ENCODE assay signal across 8 cellular contexts in the genomic region with DNA sequence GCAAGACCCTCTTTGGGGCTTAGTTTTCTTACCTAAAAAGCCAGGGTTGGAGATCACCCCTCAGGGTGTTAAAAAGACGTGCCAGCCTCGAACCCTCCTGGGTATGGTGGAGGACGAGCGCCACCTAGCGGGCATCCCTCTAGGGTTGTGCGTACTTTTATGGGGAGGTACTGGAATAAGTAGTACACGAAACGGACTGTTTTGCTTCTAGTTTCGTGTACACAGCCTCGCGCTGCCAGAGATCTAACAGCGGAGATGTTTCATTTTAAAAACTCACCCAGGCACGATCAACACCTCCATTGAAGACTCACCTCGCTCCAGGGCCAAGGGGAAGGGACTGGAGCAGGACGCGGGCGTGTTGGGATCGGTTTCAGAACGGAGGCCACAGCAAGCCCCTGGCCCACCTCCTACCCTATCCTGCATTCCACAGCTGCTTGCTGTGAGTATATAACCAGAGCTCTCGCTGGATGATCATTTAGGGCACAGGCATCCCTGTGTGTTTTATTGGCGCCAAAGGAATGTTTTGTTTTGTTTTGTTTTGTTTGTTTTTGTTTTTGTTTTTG. TPM values are rescaled to one million over a fixed set of nuclear protein-coding genes. Genes with fewer than 3 reads are reported as not detected.
DNase-seq lines count a peak whose midpoint lies in the region; ATAC-seq lines count a peak whose summit lies in the region.

No MANE protein-coding gene starts in this region.

- peaks cover 40% of the 10 kb centered on the region for H3K27me3 ChIP-seq in CD8-positive, alpha-beta memory T cell (ENCODE audit: insufficient read depth, low read length, poor library complexity, severe bottlenecking)
- peaks cover 58% of the 10 kb centered on the region for H3K27me3 ChIP-seq in effector memory CD4-positive, alpha-beta T cell (replicated peaks; ENCODE audit: control insufficient read depth, insufficient read depth, low read length, poor library complexity, severe bottlenecking)

- H3K9me3 Mint-ChIP-seq in CD8-positive, alpha-beta memory T cell = peaks cover 5 to 17% (median 12%) of the 10 kb centered on the region in 5 donors
- no peaks in the 10 kb centered on the region for H3K9me3 Mint-ChIP-seq in activated CD8-positive, alpha-beta T cell treated with anti-CD3 and anti-CD28 coated beads, Interleukin-2, amount 10 ng/mL, durations not matched to agents 7 days and 5 days (ENCODE audit: insufficient read depth)

- CTCF ChIA-PET in CD8-positive, alpha-beta memory T cell (lab: Charles Lee) = no interaction called here
- CTCF ChIA-PET in activated CD8-positive, alpha-beta T cell treated with anti-CD3 and anti-CD28 coated beads, Interleukin-2, amount 10 ng/mL, durations not matched to agents 7 days and 5 days (lab: Charles Lee) = interaction anchor here (0.6 to 1.3 kb wide), 7 partner anchors 18 to 838 kb away, joined by 3 to 5 read pairs (median 3); no protein-coding TSS in a partner anchor

- H3K4me1 Mint-ChIP-seq in CD8-positive, alpha-beta memory T cell = peaks cover 27 to 34% (median 29%) of the 10 kb centered on the region in 3 donors
- H3K4me1 Mint-ChIP-seq in activated CD8-positive, alpha-beta T cell treated with anti-CD3 and anti-CD28 coated beads, Interleukin-2, amount 10 ng/mL, durations not matched to agents 7 days and 5 days (ENCODE audit: low read depth) = peaks cover 28% of the 10 kb centered on the region

- no peaks in the 10 kb centered on the region for H3K36me3 ChIP-seq in CD8-positive, alpha-beta memory T cell (ENCODE audit: insufficient read depth, low read length)
- no peaks in the 10 kb centered on the region for H3K36me3 ChIP-seq in effector memory CD4-positive, alpha-beta T cell (ENCODE audit: control insufficient read depth, insufficient read depth, low read length)

- H3K4me1 ChIP-seq in CD8-positive, alpha-beta memory T cell (ENCODE audit: insufficient read depth, low read length) = peaks cover 23% of the 10 kb centered on the region
- peaks cover 30% of the 10 kb centered on the region for H3K4me1 ChIP-seq in effector memory CD4-positive, alpha-beta T cell (ENCODE audit: control insufficient read depth, insufficient read depth, low read length, poor library complexity, severe bottlenecking)

- ATAC-seq in GM19467 (IDR thresholded peaks at IDR 0.05; ENCODE audit: unreplicated experiment) = peak; percentile 81
- ATAC-seq in activated CD8-positive, alpha-beta T cell treated with anti-CD3 and anti-CD28 coated beads, Interleukin-2, amount 10 ng/mL, durations not matched to agents 7 days and 5 days = peak; percentile 73

- no peaks in the 10 kb centered on the region for H3K9me3 ChIP-seq in CD8-positive, alpha-beta memory T cell (ENCODE audit: low read length)
- H3K9me3 ChIP-seq in effector memory CD4-positive, alpha-beta T cell (ENCODE audit: control insufficient read depth, low read length) = peaks cover 4% of the 10 kb centered on the region

- POLR2A ChIA-PET in CD8-positive, alpha-beta memory T cell (lab: Charles Lee) = no interaction called here
- POLR2A ChIA-PET in activated CD8-positive, alpha-beta T cell treated with anti-CD3 and anti-CD28 coated beads, Interleukin-2, amount 10 ng/mL, durations not matched to agents 7 days and 5 days (lab: Charles Lee) = no interaction called here

- peak; percentile 53 to 80 (median 70) for DNase-seq in CD8-positive, alpha-beta memory T cell
- DNase-seq in HK-2 (ENCODE audit: unreplicated experiment) (peak; percentile 88), NCI-H82 treated with DMSO at 0.1 percent for 48 hours (lab: John Stamatoyannopoulos, UW; ENCODE audit: unreplicated experiment) (peak; percentile 70), mesenteric fat pad (ENCODE audit: low spot score) (peak; percentile 71)
- peak; percentile 89 for DNase-seq in activated CD8-positive, alpha-beta T cell treated with anti-CD3 and anti-CD28 coated beads, Interleukin-2, amount 10 ng/mL, durations not matched to agents 7 days and 5 days
- peak; percentile 46 to 62 (median 47) for DNase-seq in effector memory CD4-positive, alpha-beta T cell
- peak; percentile 68 to 74 for DNase-seq in stimulated activated CD8-positive, alpha-beta memory T cell treated with anti-CD3 and anti-CD28 coated beads, Interleukin-15, amount 100 ng/mL, for 48 hours (ENCODE audit: low read depth in 2 of 2)

- H3K4me3 Mint-ChIP-seq in CD8-positive, alpha-beta memory T cell = peak overlapping the region; percentile 28 to 81 (median 60)
- H3K4me3 Mint-ChIP-seq in activated CD8-positive, alpha-beta T cell treated with anti-CD3 and anti-CD28 coated beads, Interleukin-2, amount 10 ng/mL, durations not matched to agents 7 days and 5 days = peak overlapping the region; percentile 62

- H3K27ac ChIP-seq in CD8-positive, alpha-beta memory T cell (ENCODE audit: low read depth, low read length) = no peak overlapping the region
- no peak overlapping the region for H3K27ac ChIP-seq in effector memory CD4-positive, alpha-beta T cell (ENCODE audit: insufficient read depth, low read length, poor library complexity, severe bottlenecking)

- peak overlapping the region in 3 of 8 donors; percentile 6 to 78 (median 7) for H3K27ac Mint-ChIP-seq in CD8-positive, alpha-beta memory T cell
- no peak overlapping the region for H3K27ac Mint-ChIP-seq in activated CD8-positive, alpha-beta T cell treated with anti-CD3 and anti-CD28 coated beads, Interleukin-2, amount 10 ng/mL, durations not matched to agents 7 days and 5 days

- H3K36me3 Mint-ChIP-seq in CD8-positive, alpha-beta memory T cell = peaks cover 0 to 4% (median 3%) of the 10 kb centered on the region in 3 donors
- H3K36me3 Mint-ChIP-seq in activated CD8-positive, alpha-beta T cell treated with anti-CD3 and anti-CD28 coated beads, Interleukin-2, amount 10 ng/mL, durations not matched to agents 7 days and 5 days (ENCODE audit: low read depth) = peaks cover 5% of the 10 kb centered on the region

- H3K27me3 Mint-ChIP-seq in CD8-positive, alpha-beta memory T cell = peaks cover 61 to 81% of the 10 kb centered on the region in 2 donors
- H3K27me3 Mint-ChIP-seq in activated CD8-positive, alpha-beta T cell treated with anti-CD3 and anti-CD28 coated beads, Interleukin-2, amount 10 ng/mL, durations not matched to agents 7 days and 5 days (ENCODE audit: low read depth) = peaks cover 61% of the 10 kb centered on the region

- H3K4me3 ChIP-seq in CD8-positive, alpha-beta memory T cell (ENCODE audit: low read length) = no peak overlapping the region
- H3K4me3 ChIP-seq in effector memory CD4-positive, alpha-beta T cell (ENCODE audit: insufficient read depth, low read depth, low read length, poor library complexity, severe bottlenecking) = peak overlapping the region; percentile 4

RNA-seq across cellular contexts. Expression of a gene that starts 4.8 kb away (rescaled TPM):
- total RNA-seq in CD8-positive, alpha-beta memory T cell = not detected
- polyA plus RNA-seq in CD8-positive, alpha-beta memory T cell = not detected
- not detected for total RNA-seq in activated CD8-positive, alpha-beta T cell treated with anti-CD3 and anti-CD28 coated beads, Interleukin-2, amount 10 ng/mL, durations not matched to agents 7 days and 5 days
- total RNA-seq in mesenteric fat pad = 1.3 TPM
